ENCODE assay signal across 12 cellular contexts in the genomic region with DNA sequence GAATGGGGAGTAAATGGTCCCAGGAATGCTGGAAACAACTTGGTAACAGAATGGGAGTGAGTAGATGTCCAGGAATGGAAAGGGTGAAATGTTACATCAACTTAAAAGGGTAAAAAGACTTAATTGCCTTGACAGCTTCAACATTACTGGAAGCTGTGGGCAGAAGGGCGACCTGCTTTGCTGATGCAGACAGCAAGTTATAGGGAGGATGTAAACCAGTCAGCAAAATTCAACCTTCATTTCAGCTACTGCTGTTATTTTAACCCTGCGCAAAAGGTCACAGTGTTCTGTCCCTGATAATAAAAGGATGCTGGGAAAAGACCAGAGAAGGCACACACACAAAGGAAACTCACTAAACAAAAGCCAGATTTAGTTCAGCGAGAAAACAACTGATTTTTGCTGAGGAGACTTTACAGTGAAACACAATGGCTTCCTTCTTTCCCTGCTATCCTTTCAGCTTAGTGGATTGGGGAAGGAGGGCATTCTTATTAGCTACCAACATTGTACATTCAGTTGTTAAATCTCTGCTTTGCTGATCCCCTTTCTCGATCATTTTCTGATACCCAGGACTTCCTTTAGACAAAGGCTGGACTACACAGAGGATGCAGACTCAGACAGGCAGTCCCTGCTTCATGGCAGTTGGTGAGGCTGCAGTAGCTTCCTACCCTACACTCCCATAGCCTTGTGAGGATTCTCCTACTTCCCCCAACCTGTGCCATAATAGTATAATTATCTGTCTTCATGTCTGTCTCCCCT.
DNase-seq lines count a peak whose midpoint lies in the region; ATAC-seq and TF ChIP-seq lines count a peak whose summit lies in the region.
"Had no signal": no experiment of that assay in that cellular context is flagged by ENCODE, and none has a peak within 500 bp of the region (broad histone marks: within the 10 kb centered on the region; RNA-seq: fewer than 3 reads in every experiment).

No MANE protein-coding gene starts in this region.

- H3K4me3 Mint-ChIP-seq in stimulated activated effector memory CD8-positive, alpha-beta T cell treated with anti-CD3 and anti-CD28 coated beads, Interleukin-12 subunit alpha, Interleukin-12 subunit beta, amount 100 ng/mL, for 72 hours = no peak overlapping the region
- no peak overlapping the region for H3K4me3 Mint-ChIP-seq in naive thymus-derived CD4-positive, alpha-beta T cell
- H3K4me3 Mint-ChIP-seq: CD8-positive, alpha-beta memory T cell; stimulated activated naive B cell treated with anti-CD40 and anti-IgM and Interleukin-4, amounts not matched to agents 10 μg/mL and 1 μg/mL and 100 μg/mL, for 72 hours had no signal

- no peak for TF ChIP-seq CTCF in choroid plexus epithelial cell (conservative IDR thresholded peaks at IDR 0.05; ENCODE audit: low read depth, low read length)

- intact Hi-C loops in naive thymus-derived CD4-positive, alpha-beta T cell (cut with micrococcal nuclease) = no loop called here

- no peaks in the 10 kb centered on the region for H3K36me3 Mint-ChIP-seq in stimulated activated effector memory CD8-positive, alpha-beta T cell treated with anti-CD3 and anti-CD28 coated beads, Interleukin-12 subunit alpha, Interleukin-12 subunit beta, amount 100 ng/mL, for 72 hours
- no peaks in the 10 kb centered on the region for H3K36me3 Mint-ChIP-seq in naive thymus-derived CD4-positive, alpha-beta T cell
- H3K36me3 Mint-ChIP-seq: CD8-positive, alpha-beta memory T cell; stimulated activated naive B cell treated with anti-CD40 and anti-IgM and Interleukin-4, amounts not matched to agents 10 μg/mL and 1 μg/mL and 100 μg/mL, for 72 hours had no signal

- H3K9me3 Mint-ChIP-seq in stimulated activated effector memory CD8-positive, alpha-beta T cell treated with anti-CD3 and anti-CD28 coated beads, Interleukin-12 subunit alpha, Interleukin-12 subunit beta, amount 100 ng/mL, for 72 hours = no peaks in the 10 kb centered on the region
- H3K9me3 Mint-ChIP-seq in naive thymus-derived CD4-positive, alpha-beta T cell = peaks cover 0 to 1% (median 0%) of the 10 kb centered on the region in 11 donors
- H3K9me3 Mint-ChIP-seq: CD8-positive, alpha-beta memory T cell had no signal

- H3K27me3 Mint-ChIP-seq in naive thymus-derived CD4-positive, alpha-beta T cell = peaks cover 4 to 22% (median 7%) of the 10 kb centered on the region in 5 donors
- H3K27me3 Mint-ChIP-seq: stimulated activated naive B cell treated with anti-CD40 and anti-IgM and Interleukin-4, amounts not matched to agents 10 μg/mL and 1 μg/mL and 100 μg/mL, for 72 hours had no signal

- no peaks in the 10 kb centered on the region for H3K9me3 ChIP-seq in HUES64 (ENCODE audit: insufficient read depth, low read depth, low read length)
- H3K9me3 ChIP-seq in naive thymus-derived CD4-positive, alpha-beta T cell (ENCODE audit: control insufficient read depth in 2 of 3, low read length in 3 of 3) = no peaks in the 10 kb centered on the region

- H3K27ac Mint-ChIP-seq in stimulated activated effector memory CD8-positive, alpha-beta T cell treated with anti-CD3 and anti-CD28 coated beads, Interleukin-12 subunit alpha, Interleukin-12 subunit beta, amount 100 ng/mL, for 72 hours = no peak overlapping the region
- no peak overlapping the region for H3K27ac Mint-ChIP-seq in naive thymus-derived CD4-positive, alpha-beta T cell
- H3K27ac Mint-ChIP-seq: CD8-positive, alpha-beta memory T cell; stimulated activated naive B cell treated with anti-CD40 and anti-IgM and Interleukin-4, amounts not matched to agents 10 μg/mL and 1 μg/mL and 100 μg/mL, for 72 hours had no signal

- peak overlapping the region; percentile 13; the same call in 1 of the 2 replicates for H3K9ac ChIP-seq in HUES64 (ENCODE audit: low read depth, low read length)

- WGBS in HUES64 = 89% methylated on average over 4 of the region's 4 CpGs

- CTCF ChIA-PET in naive thymus-derived CD4-positive, alpha-beta T cell (lab: Charles Lee) = no interaction called here

- no peaks in the 10 kb centered on the region for H3K36me3 ChIP-seq in HUES64 (ENCODE audit: insufficient read depth, low read length)
- no peaks in the 10 kb centered on the region for H3K36me3 ChIP-seq in naive thymus-derived CD4-positive, alpha-beta T cell (ENCODE audit: control insufficient read depth in 2 of 3, insufficient read depth in 3 of 3, low read length in 3 of 3)

- H3K4me1 ChIP-seq in HUES64 (ENCODE audit: insufficient read depth, low read length) = peaks cover 38% of the 10 kb centered on the region
- no peaks in the 10 kb centered on the region for H3K4me1 ChIP-seq in naive thymus-derived CD4-positive, alpha-beta T cell (ENCODE audit: control insufficient read depth in 2 of 2, insufficient read depth in 2 of 2, low read length in 2 of 2)

- H3K4me1 Mint-ChIP-seq in stimulated activated effector memory CD8-positive, alpha-beta T cell treated with anti-CD3 and anti-CD28 coated beads, Interleukin-12 subunit alpha, Interleukin-12 subunit beta, amount 100 ng/mL, for 72 hours = no peaks in the 10 kb centered on the region
- H3K4me1 Mint-ChIP-seq in naive thymus-derived CD4-positive, alpha-beta T cell = no peaks in the 10 kb centered on the region
- H3K4me1 Mint-ChIP-seq: CD8-positive, alpha-beta memory T cell; stimulated activated naive B cell treated with anti-CD40 and anti-IgM and Interleukin-4, amounts not matched to agents 10 μg/mL and 1 μg/mL and 100 μg/mL, for 72 hours had no signal

- ATAC-seq in stimulated activated effector memory CD8-positive, alpha-beta T cell treated with anti-CD3 and anti-CD28 coated beads, Interleukin-12 subunit alpha, Interleukin-12 subunit beta, amount 100 ng/mL, for 72 hours = peak; percentile 51
- ATAC-seq in HG02642 (IDR thresholded peaks at IDR 0.05; ENCODE audit: poor library complexity, unreplicated experiment) = no peak
- no peak for ATAC-seq in naive thymus-derived CD4-positive, alpha-beta T cell
- ATAC-seq: stimulated activated naive B cell treated with anti-CD40 and anti-IgM and Interleukin-4, amounts not matched to agents 10 μg/mL and 1 μg/mL and 100 μg/mL, for 72 hours had no signal

- DNase-seq in choroid plexus epithelial cell (ENCODE audit: low read depth) (peak; percentile 88), lung microvascular endothelial cell (ENCODE audit: low read depth in 2 of 2) (peak; percentile 37 to 85), germinal center (ENCODE audit: low spot score) (no peak), mesenteric fat pad (ENCODE audit: low spot score) (no peak)
- no peak for DNase-seq in stimulated activated effector memory CD8-positive, alpha-beta T cell treated with anti-CD3 and anti-CD28 coated beads, Interleukin-12 subunit alpha, Interleukin-12 subunit beta, amount 100 ng/mL, for 72 hours (ENCODE audit: low spot score in 2 of 2)
- no peak for DNase-seq in naive thymus-derived CD4-positive, alpha-beta T cell
- DNase-seq: CD8-positive, alpha-beta memory T cell; NCI-H1436 treated with DMSO at 0.1 percent for 48 hours; stimulated activated CD4-positive, alpha-beta T cell treated with anti-CD3 and anti-CD28 coated beads, Interleukin-15, amount 100 ng/mL, for 24 hours; stimulated activated naive B cell treated with anti-CD40 and anti-IgM and Interleukin-4, amounts not matched to agents 10 μg/mL and 1 μg/mL and 100 μg/mL, for 72 hours had no signal

- POLR2A ChIA-PET in naive thymus-derived CD4-positive, alpha-beta T cell (lab: Charles Lee) = no interaction called here

- no peak overlapping the region for H3K27ac ChIP-seq in HUES64 (ENCODE audit: low read depth, low read length)
- H3K27ac ChIP-seq in naive thymus-derived CD4-positive, alpha-beta T cell (ENCODE audit: low read depth, low read length) = no peak overlapping the region

- H3K4me3 ChIP-seq in HUES64 (ENCODE audit: low read length) (no peak overlapping the region), choroid plexus epithelial cell (ENCODE audit: low read depth, low read length) (no peak overlapping the region)
- H3K4me3 ChIP-seq in naive thymus-derived CD4-positive, alpha-beta T cell (ENCODE audit: low read length) = no peak overlapping the region

- no peaks in the 10 kb centered on the region for H3K27me3 ChIP-seq in HUES64 (ENCODE audit: insufficient read depth, low read length)
- no peaks in the 10 kb centered on the region for H3K27me3 ChIP-seq in naive thymus-derived CD4-positive, alpha-beta T cell (ENCODE audit: control insufficient read depth in 2 of 2, insufficient read depth in 2 of 2, low read length in 2 of 2)

Comparison
In these comparisons a context has a peak if more than half of its experiments do, and no peak if none do; other contexts are left out.
1. DNase-seq: peak in choroid plexus epithelial cell (single experiment) and lung microvascular endothelial cell (2 of 2); none in stimulated activated effector memory CD8-positive, alpha-beta T cell treated with anti-CD3 and anti-CD28 coated beads, Interleukin-12 subunit alpha, Interleukin-12 subunit beta, amount 100 ng/mL, for 72 hours (0 of 2), germinal center (single experiment), mesenteric fat pad (single experiment) and naive thymus-derived CD4-positive, alpha-beta T cell (0 of 9).